12 cellular contexts compared by ENCODE assay signal in genomic region chr22:42655693-42656092, GRCh38. TPM values are rescaled to one million over a fixed set of nuclear protein-coding genes. Genes with fewer than 3 reads are reported as not detected.
DNase-seq lines count a peak whose midpoint lies in the region; ATAC-seq and TF ChIP-seq lines count a peak whose summit lies in the region.
"Had no signal": no experiment of that assay in that cellular context is flagged by ENCODE, and none has a peak within 500 bp of the region (broad histone marks: within the 10 kb centered on the region; RNA-seq: fewer than 3 reads in every experiment).

No MANE protein-coding gene starts in this region.

- CTCF ChIA-PET in GM10248 (lab: Yijun Ruan, JAX), result interaction anchor here (1.0 to 1.7 kb wide), 3 partner anchors 11 to 34 kb away, joined by 3 to 7 read pairs (median 3); no protein-coding TSS in a partner anchor

- no peaks in the 10 kb centered on the region for H3K9me3 ChIP-seq in esophagus squamous epithelium

- intact Hi-C loops in esophagus squamous epithelium (cut with DNase I), result no loop called here

- no peak for TF ChIP-seq POLR2A in esophagus squamous epithelium (IDR thresholded peaks at IDR 0.05)

- no peak overlapping the region for H3K27ac Mint-ChIP-seq in T-helper 2 cell treated with Interferon-gamma antibody and Interleukin-4, amounts not matched to agents 5 μg/mL and 100 μg/mL, for 36 hours

- no peaks in the 10 kb centered on the region for H3K4me1 ChIP-seq in esophagus squamous epithelium

- peaks cover 3% of the 10 kb centered on the region for H3K27me3 Mint-ChIP-seq in T-helper 2 cell treated with Interferon-gamma antibody and Interleukin-4, amounts not matched to agents 5 μg/mL and 100 μg/mL, for 36 hours (ENCODE audit: low read depth)

- H3K4me3 Mint-ChIP-seq in T-helper 2 cell treated with Interferon-gamma antibody and Interleukin-4, amounts not matched to agents 5 μg/mL and 100 μg/mL, for 36 hours, result no peak overlapping the region

- no peaks in the 10 kb centered on the region for H3K9me3 Mint-ChIP-seq in T-helper 2 cell treated with Interferon-gamma antibody and Interleukin-4, amounts not matched to agents 5 μg/mL and 100 μg/mL, for 36 hours

- TF ChIP-seq CTCF in GM10248 (IDR thresholded peaks at IDR 0.05; ENCODE audit: control extremely low read depth, extremely low read depth, low read depth, missing control alignments) (no peak), esophagus squamous epithelium (IDR thresholded peaks at IDR 0.05) (no peak)

- DNase-seq in GM10248 (ENCODE audit: extremely low spot score), result peak; percentile 65
- DNase-seq in NCI-H2196 treated with DMSO at 0.1 percent for 48 hours (lab: John Stamatoyannopoulos, UW; ENCODE audit: unreplicated experiment), result peak; percentile 71
- peak; percentile 80 for DNase-seq in left kidney (ENCODE audit: low read depth, low spot score)
- no peak for DNase-seq in esophagus squamous epithelium (lab: John Stamatoyannopoulos, UW)
- no peak for DNase-seq in T-helper 2 cell treated with Interferon-gamma antibody and Interleukin-4, amounts not matched to agents 5 μg/mL and 100 μg/mL, for 36 hours (ENCODE audit: low spot score)
- no peak for DNase-seq in activated gamma-delta T cell treated with Interleukin-2 at 50 U/mL for 16 hours
- DNase-seq in AG08395 (ENCODE audit: low spot score), result no peak
- DNase-seq: activated CD4-positive, alpha-beta T cell treated with anti-CD3 and anti-CD28 coated beads, Interleukin-2, amount 50 U/mL, for 4 hours; DMS 273 treated with DMSO at 0.1 percent for 48 hours; SIG-M5; stimulated activated CD4-positive, alpha-beta T cell treated with anti-CD3 and anti-CD28 coated beads, Interleukin-4, amount 100 ng/mL, for 24 hours had no signal

- ATAC-seq in HG02759 (IDR thresholded peaks at IDR 0.05; ENCODE audit: unreplicated experiment), result peak; percentile 58

- H3K27me3 ChIP-seq in esophagus squamous epithelium, result peaks cover 0 to 3% (median 0%) of the 10 kb centered on the region in 4 donors

- 68 to 72% methylated on average over 8 of the region's 9 CpGs for WGBS in esophagus squamous epithelium, 2 donors

- H3K27ac ChIP-seq in esophagus squamous epithelium, result no peak overlapping the region

- POLR2A ChIA-PET in GM10248 (lab: Yijun Ruan, JAX), result interaction anchor here (0.9 kb wide), 1 partner anchor 41 kb away, joined by 4 read pairs; the partner anchor contains the start of gene POLDIP3

- no peaks in the 10 kb centered on the region for H3K36me3 ChIP-seq in esophagus squamous epithelium

- no peak overlapping the region for H3K4me3 ChIP-seq in esophagus squamous epithelium

- H3K36me3 Mint-ChIP-seq in T-helper 2 cell treated with Interferon-gamma antibody and Interleukin-4, amounts not matched to agents 5 μg/mL and 100 μg/mL, for 36 hours (ENCODE audit: low read depth), result no peaks in the 10 kb centered on the region

- H3K4me1 Mint-ChIP-seq in T-helper 2 cell treated with Interferon-gamma antibody and Interleukin-4, amounts not matched to agents 5 μg/mL and 100 μg/mL, for 36 hours (ENCODE audit: low read depth), result no peaks in the 10 kb centered on the region

RNA-seq across cellular contexts. Expression of gene CYB5R3, which starts 6.5 kb away (rescaled TPM):
- total RNA-seq in esophagus squamous epithelium, result 10 to 100 TPM; 49.5 to 81.6 (median 71.7) TPM

RNA-seq across cellular contexts. Expression of gene ATP5MGL, which starts 15.3 kb away (rescaled TPM):
- total RNA-seq in esophagus squamous epithelium, result under 1 TPM in 1 of 4 donors, not detected in 3; 0.76 TPM

RNA-seq across cellular contexts. Expression of gene POLDIP3, which starts 41.0 kb away (rescaled TPM):
- total RNA-seq in esophagus squamous epithelium, result 10 to 100 TPM; 23.3 to 33.0 (median 28.0) TPM

Comparison
In these comparisons a context has a peak if more than half of its experiments do, and no peak if none do; other contexts are left out.
1. DNase-seq: peak in GM10248 (single experiment), NCI-H2196 treated with DMSO at 0.1 percent for 48 hours (single experiment) and left kidney (single experiment); none in esophagus squamous epithelium (single experiment), T-helper 2 cell treated with Interferon-gamma antibody and Interleukin-4, amounts not matched to agents 5 μg/mL and 100 μg/mL, for 36 hours (single experiment), activated gamma-delta T cell treated with Interleukin-2 at 50 U/mL for 16 hours (single experiment) and AG08395 (single experiment).